ENCODE assay signal across 1 cellular context in the genomic region with DNA sequence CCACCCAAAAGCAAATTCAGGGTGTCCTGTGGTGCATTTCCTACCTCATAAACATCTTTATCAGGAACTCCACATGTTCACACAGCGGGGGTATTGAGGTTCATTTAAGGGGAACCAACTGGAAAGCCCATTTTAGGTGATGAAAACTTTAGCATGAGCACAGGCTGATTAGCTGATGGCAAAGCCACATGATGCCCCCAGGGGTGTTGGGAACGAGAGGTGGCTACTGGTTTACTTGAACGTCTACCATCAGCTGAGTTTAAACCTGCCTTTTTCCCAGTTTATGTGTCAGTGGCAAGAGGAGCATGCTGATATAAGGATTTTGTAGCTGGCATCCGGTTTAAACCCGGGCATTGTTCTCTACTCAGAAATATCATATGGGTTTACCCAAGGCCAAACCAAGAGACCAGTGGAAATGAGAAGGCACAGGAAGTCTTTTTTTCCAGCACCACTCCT.
TF ChIP-seq lines count a peak whose summit lies in the region.

No MANE protein-coding gene starts in this region.

TF ChIP-seq in K562, 482 proteins besides CTCF, POLR2A, EP300 and RAD21 (continued from another document and continues in another):
- TF ChIP-seq, protein P1, sequence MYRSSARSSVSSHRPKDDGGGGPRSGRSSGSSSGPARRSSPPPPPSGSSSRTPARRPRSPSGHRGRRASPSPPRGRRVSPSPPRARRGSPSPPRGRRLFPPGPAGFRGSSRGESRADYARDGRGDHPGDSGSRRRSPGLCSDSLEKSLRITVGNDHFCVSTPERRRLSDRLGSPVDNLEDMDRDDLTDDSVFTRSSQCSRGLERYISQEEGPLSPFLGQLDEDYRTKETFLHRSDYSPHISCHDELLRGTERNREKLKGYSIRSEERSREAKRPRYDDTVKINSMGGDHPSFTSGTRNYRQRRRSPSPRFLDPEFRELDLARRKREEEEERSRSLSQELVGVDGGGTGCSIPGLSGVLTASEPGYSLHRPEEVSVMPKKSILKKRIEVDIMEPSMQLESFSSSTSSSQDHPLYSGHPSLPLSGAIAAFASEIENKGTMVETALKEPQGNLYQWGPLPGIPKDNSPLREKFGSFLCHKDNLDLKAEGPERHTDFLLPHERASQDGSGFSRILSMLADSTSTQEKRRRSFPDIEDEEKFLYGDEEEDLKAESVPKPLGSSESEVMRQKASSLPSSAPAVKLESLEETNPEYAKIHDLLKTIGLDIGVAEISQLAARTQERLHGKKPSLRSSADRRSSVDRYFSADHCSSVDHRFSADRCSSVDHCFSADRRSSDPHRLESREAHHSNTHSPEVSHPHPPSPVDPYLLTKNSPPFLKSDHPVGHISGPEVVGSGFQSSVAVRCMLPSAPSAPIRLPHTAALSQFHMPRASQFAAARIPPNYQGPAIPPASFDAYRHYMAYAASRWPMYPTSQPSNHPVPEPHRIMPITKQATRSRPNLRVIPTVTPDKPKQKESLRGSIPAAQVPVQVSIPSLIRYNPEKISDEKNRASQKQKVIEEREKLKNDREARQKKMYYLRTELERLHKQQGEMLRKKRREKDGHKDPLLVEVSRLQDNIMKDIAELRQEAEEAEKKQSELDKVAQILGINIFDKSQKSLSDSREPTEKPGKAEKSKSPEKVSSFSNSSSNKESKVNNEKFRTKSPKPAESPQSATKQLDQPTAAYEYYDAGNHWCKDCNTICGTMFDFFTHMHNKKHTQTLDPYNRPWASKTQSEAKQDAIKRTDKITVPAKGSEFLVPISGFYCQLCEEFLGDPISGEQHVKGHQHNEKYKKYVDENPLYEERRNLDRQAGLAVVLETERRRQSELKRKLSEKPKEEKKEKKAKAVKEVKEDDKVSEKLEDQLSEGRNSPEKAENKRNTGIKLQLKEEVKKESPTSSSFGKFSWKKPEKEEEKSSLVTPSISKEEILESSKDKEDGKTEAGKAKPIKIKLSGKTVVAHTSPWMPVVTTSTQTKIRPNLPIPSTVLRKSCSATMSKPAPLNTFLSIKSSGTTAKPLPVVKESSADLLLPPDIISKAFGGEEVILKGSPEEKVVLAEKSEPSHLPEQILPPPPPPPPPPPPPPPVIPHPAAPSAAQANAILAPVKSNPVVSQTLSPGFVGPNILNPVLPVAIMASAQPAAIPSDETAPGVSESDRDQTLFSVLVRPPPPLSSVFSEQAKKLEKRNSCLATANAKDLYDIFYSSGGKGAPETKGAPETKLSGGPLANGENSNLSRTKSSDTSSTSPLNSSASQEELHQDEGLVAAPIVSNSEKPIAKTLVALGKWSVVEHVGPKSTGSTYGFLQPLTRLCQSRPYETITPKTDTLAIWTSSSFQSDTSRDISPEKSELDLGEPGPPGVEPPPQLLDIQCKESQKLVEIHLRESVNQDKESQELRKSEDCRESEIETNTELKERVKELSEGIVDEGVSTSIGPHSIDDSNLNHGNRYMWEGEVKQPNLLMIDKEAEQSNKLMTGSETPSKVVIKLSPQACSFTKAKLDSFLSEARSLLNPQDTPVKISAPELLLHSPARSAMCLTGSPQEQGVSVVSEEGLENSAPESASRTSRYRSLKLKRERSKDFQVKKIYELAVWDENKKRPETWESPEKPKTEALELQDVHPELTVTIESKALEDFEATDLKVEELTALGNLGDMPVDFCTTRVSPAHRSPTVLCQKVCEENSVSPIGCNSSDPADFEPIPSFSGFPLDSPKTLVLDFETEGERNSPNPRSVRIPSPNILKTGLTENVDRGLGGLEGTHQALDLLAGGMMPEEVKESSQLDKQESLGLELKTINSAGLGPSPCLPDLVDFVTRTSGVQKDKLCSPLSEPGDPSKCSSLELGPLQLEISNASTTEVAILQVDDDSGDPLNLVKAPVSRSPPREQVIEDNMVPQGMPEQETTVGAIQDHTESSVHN (IDR thresholded peaks at IDR 0.05; ENCODE audit: borderline replicate concordance in 1 of 2, low read depth in 1 of 2), result no peak
- no peak for TF ChIP-seq POU5F1 (IDR thresholded peaks at IDR 0.05; ENCODE audit: borderline replicate concordance, low read depth, low read length, partially characterized antibody)
- TF ChIP-seq, protein P2, sequence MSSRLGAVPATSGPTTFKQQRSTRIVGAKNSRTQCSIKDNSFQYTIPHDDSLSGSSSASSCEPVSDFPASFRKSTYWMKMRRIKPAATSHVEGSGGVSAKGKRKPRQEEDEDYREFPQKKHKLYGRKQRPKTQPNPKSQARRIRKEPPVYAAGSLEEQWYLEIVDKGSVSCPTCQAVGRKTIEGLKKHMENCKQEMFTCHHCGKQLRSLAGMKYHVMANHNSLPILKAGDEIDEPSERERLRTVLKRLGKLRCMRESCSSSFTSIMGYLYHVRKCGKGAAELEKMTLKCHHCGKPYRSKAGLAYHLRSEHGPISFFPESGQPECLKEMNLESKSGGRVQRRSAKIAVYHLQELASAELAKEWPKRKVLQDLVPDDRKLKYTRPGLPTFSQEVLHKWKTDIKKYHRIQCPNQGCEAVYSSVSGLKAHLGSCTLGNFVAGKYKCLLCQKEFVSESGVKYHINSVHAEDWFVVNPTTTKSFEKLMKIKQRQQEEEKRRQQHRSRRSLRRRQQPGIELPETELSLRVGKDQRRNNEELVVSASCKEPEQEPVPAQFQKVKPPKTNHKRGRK (tag; IDR thresholded peaks at IDR 0.05), result no peak
- TF ChIP-seq ZBTB7A (IDR thresholded peaks at IDR 0.05; ENCODE audit: borderline replicate concordance, control insufficient read depth, low read depth, low read length), result no peak
- no peak for TF ChIP-seq TCFL5 (CRISPR knock-in tag; conservative IDR thresholded peaks at IDR 0.05)
- no peak for TF ChIP-seq EP400 (IDR thresholded peaks at IDR 0.05)
- no peak for TF ChIP-seq MYC (IDR thresholded peaks at IDR 0.05; ENCODE audit: low read depth, low read length)
- no peak for TF ChIP-seq MYC (CRISPR knock-in tag; IDR thresholded peaks at IDR 0.05; ENCODE audit: borderline replicate concordance, low read depth)
- no peak for TF ChIP-seq MIER1 (IDR thresholded peaks at IDR 0.05; ENCODE audit: low read depth)
- TF ChIP-seq SMAD4 (CRISPR knock-in tag; conservative IDR thresholded peaks at IDR 0.05), result peak; percentile 33; the same call in 1 of the 2 replicates
- peak; percentile 54 for TF ChIP-seq MEIS2 (IDR thresholded peaks at IDR 0.05; ENCODE audit: partially characterized antibody)
- TF ChIP-seq, protein P3, sequence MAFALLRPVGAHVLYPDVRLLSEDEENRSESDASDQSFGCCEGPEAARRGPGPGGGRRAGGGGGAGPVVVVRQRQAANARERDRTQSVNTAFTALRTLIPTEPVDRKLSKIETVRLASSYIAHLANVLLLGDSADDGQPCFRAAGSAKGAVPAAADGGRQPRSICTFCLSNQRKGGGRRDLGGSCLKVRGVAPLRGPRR (CRISPR knock-in tag; IDR thresholded peaks at IDR 0.05), result no peak
- TF ChIP-seq CXXC5 (CRISPR knock-in tag; IDR thresholded peaks at IDR 0.05), result 0 out of 2 replicates have a peak, but pooled peaks have one; percentile 17
- TF ChIP-seq GABPB1 (CRISPR knock-in tag; IDR thresholded peaks at IDR 0.05), result no peak
- TF ChIP-seq NFE2 (IDR thresholded peaks at IDR 0.05; ENCODE audit: low read depth), result no peak
- TF ChIP-seq CSDE1 (IDR thresholded peaks at IDR 0.05), result no peak
- no peak for TF ChIP-seq EWSR1 (IDR thresholded peaks at IDR 0.05; ENCODE audit: borderline replicate concordance, low read depth, partially characterized antibody)
- no peak for TF ChIP-seq FOXJ3 (CRISPR knock-in tag; IDR thresholded peaks at IDR 0.05)
- no peak for TF ChIP-seq ZNF75A (CRISPR knock-in tag; IDR thresholded peaks at IDR 0.05)
- no peak for TF ChIP-seq ASH1L (IDR thresholded peaks at IDR 0.05; ENCODE audit: borderline replicate concordance, low read depth, partially characterized antibody)
- TF ChIP-seq ZNF23 (CRISPR knock-in tag; IDR thresholded peaks at IDR 0.05), result no peak
- TF ChIP-seq, protein P4, sequence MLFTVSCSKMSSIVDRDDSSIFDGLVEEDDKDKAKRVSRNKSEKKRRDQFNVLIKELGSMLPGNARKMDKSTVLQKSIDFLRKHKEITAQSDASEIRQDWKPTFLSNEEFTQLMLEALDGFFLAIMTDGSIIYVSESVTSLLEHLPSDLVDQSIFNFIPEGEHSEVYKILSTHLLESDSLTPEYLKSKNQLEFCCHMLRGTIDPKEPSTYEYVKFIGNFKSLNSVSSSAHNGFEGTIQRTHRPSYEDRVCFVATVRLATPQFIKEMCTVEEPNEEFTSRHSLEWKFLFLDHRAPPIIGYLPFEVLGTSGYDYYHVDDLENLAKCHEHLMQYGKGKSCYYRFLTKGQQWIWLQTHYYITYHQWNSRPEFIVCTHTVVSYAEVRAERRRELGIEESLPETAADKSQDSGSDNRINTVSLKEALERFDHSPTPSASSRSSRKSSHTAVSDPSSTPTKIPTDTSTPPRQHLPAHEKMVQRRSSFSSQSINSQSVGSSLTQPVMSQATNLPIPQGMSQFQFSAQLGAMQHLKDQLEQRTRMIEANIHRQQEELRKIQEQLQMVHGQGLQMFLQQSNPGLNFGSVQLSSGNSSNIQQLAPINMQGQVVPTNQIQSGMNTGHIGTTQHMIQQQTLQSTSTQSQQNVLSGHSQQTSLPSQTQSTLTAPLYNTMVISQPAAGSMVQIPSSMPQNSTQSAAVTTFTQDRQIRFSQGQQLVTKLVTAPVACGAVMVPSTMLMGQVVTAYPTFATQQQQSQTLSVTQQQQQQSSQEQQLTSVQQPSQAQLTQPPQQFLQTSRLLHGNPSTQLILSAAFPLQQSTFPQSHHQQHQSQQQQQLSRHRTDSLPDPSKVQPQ (CRISPR knock-in tag; IDR thresholded peaks at IDR 0.05; ENCODE audit: borderline replicate concordance), result no peak
- TF ChIP-seq, protein P5, sequence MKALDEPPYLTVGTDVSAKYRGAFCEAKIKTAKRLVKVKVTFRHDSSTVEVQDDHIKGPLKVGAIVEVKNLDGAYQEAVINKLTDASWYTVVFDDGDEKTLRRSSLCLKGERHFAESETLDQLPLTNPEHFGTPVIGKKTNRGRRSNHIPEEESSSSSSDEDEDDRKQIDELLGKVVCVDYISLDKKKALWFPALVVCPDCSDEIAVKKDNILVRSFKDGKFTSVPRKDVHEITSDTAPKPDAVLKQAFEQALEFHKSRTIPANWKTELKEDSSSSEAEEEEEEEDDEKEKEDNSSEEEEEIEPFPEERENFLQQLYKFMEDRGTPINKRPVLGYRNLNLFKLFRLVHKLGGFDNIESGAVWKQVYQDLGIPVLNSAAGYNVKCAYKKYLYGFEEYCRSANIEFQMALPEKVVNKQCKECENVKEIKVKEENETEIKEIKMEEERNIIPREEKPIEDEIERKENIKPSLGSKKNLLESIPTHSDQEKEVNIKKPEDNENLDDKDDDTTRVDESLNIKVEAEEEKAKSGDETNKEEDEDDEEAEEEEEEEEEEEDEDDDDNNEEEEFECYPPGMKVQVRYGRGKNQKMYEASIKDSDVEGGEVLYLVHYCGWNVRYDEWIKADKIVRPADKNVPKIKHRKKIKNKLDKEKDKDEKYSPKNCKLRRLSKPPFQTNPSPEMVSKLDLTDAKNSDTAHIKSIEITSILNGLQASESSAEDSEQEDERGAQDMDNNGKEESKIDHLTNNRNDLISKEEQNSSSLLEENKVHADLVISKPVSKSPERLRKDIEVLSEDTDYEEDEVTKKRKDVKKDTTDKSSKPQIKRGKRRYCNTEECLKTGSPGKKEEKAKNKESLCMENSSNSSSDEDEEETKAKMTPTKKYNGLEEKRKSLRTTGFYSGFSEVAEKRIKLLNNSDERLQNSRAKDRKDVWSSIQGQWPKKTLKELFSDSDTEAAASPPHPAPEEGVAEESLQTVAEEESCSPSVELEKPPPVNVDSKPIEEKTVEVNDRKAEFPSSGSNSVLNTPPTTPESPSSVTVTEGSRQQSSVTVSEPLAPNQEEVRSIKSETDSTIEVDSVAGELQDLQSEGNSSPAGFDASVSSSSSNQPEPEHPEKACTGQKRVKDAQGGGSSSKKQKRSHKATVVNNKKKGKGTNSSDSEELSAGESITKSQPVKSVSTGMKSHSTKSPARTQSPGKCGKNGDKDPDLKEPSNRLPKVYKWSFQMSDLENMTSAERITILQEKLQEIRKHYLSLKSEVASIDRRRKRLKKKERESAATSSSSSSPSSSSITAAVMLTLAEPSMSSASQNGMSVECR (CRISPR knock-in tag; IDR thresholded peaks at IDR 0.05), result no peak
- no peak for TF ChIP-seq RBM22 (IDR thresholded peaks at IDR 0.05; ENCODE audit: low read depth, low read length, poor library complexity, severe bottlenecking)
- TF ChIP-seq, protein P6, sequence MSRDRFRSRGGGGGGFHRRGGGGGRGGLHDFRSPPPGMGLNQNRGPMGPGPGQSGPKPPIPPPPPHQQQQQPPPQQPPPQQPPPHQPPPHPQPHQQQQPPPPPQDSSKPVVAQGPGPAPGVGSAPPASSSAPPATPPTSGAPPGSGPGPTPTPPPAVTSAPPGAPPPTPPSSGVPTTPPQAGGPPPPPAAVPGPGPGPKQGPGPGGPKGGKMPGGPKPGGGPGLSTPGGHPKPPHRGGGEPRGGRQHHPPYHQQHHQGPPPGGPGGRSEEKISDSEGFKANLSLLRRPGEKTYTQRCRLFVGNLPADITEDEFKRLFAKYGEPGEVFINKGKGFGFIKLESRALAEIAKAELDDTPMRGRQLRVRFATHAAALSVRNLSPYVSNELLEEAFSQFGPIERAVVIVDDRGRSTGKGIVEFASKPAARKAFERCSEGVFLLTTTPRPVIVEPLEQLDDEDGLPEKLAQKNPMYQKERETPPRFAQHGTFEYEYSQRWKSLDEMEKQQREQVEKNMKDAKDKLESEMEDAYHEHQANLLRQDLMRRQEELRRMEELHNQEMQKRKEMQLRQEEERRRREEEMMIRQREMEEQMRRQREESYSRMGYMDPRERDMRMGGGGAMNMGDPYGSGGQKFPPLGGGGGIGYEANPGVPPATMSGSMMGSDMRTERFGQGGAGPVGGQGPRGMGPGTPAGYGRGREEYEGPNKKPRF (IDR thresholded peaks at IDR 0.05; ENCODE audit: low read depth, low read length), result no peak
- TF ChIP-seq, protein P7, sequence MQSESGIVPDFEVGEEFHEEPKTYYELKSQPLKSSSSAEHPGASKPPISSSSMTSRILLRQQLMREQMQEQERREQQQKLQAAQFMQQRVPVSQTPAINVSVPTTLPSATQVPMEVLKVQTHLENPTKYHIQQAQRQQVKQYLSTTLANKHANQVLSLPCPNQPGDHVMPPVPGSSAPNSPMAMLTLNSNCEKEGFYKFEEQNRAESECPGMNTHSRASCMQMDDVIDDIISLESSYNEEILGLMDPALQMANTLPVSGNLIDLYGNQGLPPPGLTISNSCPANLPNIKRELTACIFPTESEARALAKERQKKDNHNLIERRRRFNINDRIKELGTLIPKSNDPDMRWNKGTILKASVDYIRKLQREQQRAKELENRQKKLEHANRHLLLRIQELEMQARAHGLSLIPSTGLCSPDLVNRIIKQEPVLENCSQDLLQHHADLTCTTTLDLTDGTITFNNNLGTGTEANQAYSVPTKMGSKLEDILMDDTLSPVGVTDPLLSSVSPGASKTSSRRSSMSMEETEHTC (IDR thresholded peaks at IDR 0.05), result 0 out of 2 replicates have a peak, but pooled peaks have one; percentile 36
- TF ChIP-seq, protein P8, sequence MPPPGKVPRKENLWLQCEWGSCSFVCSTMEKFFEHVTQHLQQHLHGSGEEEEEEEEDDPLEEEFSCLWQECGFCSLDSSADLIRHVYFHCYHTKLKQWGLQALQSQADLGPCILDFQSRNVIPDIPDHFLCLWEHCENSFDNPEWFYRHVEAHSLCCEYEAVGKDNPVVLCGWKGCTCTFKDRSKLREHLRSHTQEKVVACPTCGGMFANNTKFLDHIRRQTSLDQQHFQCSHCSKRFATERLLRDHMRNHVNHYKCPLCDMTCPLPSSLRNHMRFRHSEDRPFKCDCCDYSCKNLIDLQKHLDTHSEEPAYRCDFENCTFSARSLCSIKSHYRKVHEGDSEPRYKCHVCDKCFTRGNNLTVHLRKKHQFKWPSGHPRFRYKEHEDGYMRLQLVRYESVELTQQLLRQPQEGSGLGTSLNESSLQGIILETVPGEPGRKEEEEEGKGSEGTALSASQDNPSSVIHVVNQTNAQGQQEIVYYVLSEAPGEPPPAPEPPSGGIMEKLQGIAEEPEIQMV (tag; conservative IDR thresholded peaks at IDR 0.05; ENCODE audit: low read depth), result no peak
- TF ChIP-seq ZNF584 (CRISPR knock-in tag; IDR thresholded peaks at IDR 0.05; ENCODE audit: low read depth), result no peak; the same call in 1 of the 2 replicates
- TF ChIP-seq TRIM24 (IDR thresholded peaks at IDR 0.05), result peak in 1 of 2 experiments; percentile 61; a peak in 1 of 4 replicates
